ENCODE assay signal across 20 cellular contexts in the genomic region with DNA sequence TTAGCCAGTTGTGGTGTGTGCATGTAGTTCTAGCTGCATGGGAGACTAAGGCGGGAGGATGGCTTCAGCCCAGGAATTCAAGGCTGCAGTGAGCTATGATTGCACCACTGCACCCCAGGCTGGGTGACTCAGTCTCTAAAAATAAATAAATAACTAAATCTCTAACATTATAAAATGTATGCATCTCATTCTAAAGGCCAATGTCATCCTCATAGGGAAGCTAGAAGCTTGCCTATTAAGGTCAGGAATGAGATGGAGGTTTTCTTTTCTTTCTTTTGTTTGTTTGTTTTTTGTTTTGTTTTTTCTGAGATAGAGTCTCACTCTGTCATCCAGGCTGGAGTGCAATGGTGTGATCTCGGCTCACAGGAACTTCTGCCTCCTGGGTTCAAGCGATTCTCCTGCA.
DNase-seq lines count a peak whose midpoint lies in the region; ATAC-seq, FAIRE-seq and TF ChIP-seq lines count a peak whose summit lies in the region.
"Had no signal": no experiment of that assay in that cellular context is flagged by ENCODE, and none has a peak within 500 bp of the region (broad histone marks: within the 10 kb centered on the region; RNA-seq: fewer than 3 reads in every experiment).

No MANE protein-coding gene starts in this region.

- peak; percentile 86 for FAIRE-seq in HTR-8/SVneo (lab: Jason Lieb, UNC)

- TF ChIP-seq CTCF in foreskin fibroblast (IDR thresholded peaks at IDR 0.05; ENCODE audit: low read depth, low read length): no peak

- ATAC-seq in GM19351 (IDR thresholded peaks at IDR 0.05; ENCODE audit: unreplicated experiment): no peak
- no peak for ATAC-seq in GM18502 (IDR thresholded peaks at IDR 0.05; ENCODE audit: poor library complexity, unreplicated experiment)
- ATAC-seq in HG03280 (IDR thresholded peaks at IDR 0.05; ENCODE audit: unreplicated experiment): no peak
- ATAC-seq: naive thymus-derived CD8-positive, alpha-beta T cell; right cardiac atrium; stimulated activated memory B cell treated with anti-CD40 and anti-IgM and Interleukin-4, amounts not matched to agents 10 μg/mL and 1 μg/mL and 100 μg/mL, for 72 hours had no signal

- DNase-seq in AG08396 (ENCODE audit: low spot score) (peak; percentile 37), HTR-8/SVneo (ENCODE audit: insufficient read length, low spot score) (peak; percentile 53), amniotic stem cell (lab: John Stamatoyannopoulos, UW) (peak; percentile 13), foreskin fibroblast (peak; percentile 72 to 85), Kasumi-1 (lab: John Stamatoyannopoulos, UW) (no peak)
- DNase-seq: activated naive CD4-positive, alpha-beta T cell treated with Interleukin-2 at 50 U/mL for 16 hours; dermis blood vessel endothelial cell; DND-41; glutamatergic neuron; naive thymus-derived CD8-positive, alpha-beta T cell; NCI-H1694; NCI-H69; right cardiac atrium; SJCRH30; stimulated activated CD4-positive, alpha-beta T cell treated with anti-CD3 and anti-CD28 coated beads, Interleukin-4, amount 100 ng/mL, for 1 hour had no signal

- H3K4me3 ChIP-seq in foreskin fibroblast (ENCODE audit: low read depth in 1 of 2, low read length in 2 of 2): no peak overlapping the region
- H3K4me3 ChIP-seq: BLaER1 treated with 17β-estradiol and CSF1 and Interleukin-3, amounts not matched to agents 10 nM and 100 nM; SJCRH30 had no signal

Comparison
In these comparisons a context has a peak if more than half of its experiments do, and no peak if none do; other contexts are left out.
1. DNase-seq: peak in AG08396 (single experiment), HTR-8/SVneo (single experiment), amniotic stem cell (single experiment) and foreskin fibroblast (2 of 2); none in Kasumi-1 (0 of 2).